ENCODE assay signal across 1 cellular context in genomic region chr2:8633735-8634313, GRCh38.
TF ChIP-seq lines count a peak whose summit lies in the region.

No MANE protein-coding gene starts in this region.

TF ChIP-seq in A549, 52 proteins besides CTCF, POLR2A, EP300 and RAD21 (continued from another document):
- TF ChIP-seq, protein P1, sequence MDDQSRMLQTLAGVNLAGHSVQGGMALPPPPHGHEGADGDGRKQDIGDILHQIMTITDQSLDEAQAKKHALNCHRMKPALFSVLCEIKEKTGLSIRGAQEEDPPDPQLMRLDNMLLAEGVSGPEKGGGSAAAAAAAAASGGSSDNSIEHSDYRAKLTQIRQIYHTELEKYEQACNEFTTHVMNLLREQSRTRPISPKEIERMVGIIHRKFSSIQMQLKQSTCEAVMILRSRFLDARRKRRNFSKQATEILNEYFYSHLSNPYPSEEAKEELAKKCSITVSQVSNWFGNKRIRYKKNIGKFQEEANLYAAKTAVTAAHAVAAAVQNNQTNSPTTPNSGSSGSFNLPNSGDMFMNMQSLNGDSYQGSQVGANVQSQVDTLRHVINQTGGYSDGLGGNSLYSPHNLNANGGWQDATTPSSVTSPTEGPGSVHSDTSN (IDR thresholded peaks at IDR 0.05), result peak; percentile 78; the same call in 1 of the 2 replicates
- TF ChIP-seq POLR2AphosphoS2 (conservative IDR thresholded peaks at IDR 0.05; ENCODE audit: low read length) (no peak), RCOR1 (IDR thresholded peaks at IDR 0.05; ENCODE audit: low read depth, low read length) (no peak), CEBPB (IDR thresholded peaks at IDR 0.05) (peak; percentile 49 to 84; a peak in 3 of 4 replicates), HOXB13 (CRISPR knock-in tag; IDR thresholded peaks at IDR 0.05; ENCODE audit: low read depth) (no peak), EHMT2 (IDR thresholded peaks at IDR 0.05; ENCODE audit: low read depth) (no peak), TFCP2L1 (CRISPR knock-in tag; IDR thresholded peaks at IDR 0.05) (no peak), RARB (CRISPR knock-in tag; IDR thresholded peaks at IDR 0.05) (no peak), ESRRA (IDR thresholded peaks at IDR 0.05; ENCODE audit: borderline replicate concordance, low read length) (no peak), ELK1 (IDR thresholded peaks at IDR 0.05; ENCODE audit: low read depth, low read length) (no peak), ZNF302 (CRISPR knock-in tag; IDR thresholded peaks at IDR 0.05) (no peak), KDM1A (IDR thresholded peaks at IDR 0.05; ENCODE audit: low read depth) (no peak), ATOH8 (CRISPR knock-in tag; IDR thresholded peaks at IDR 0.05; ENCODE audit: low read depth) (no peak), MYC (IDR thresholded peaks at IDR 0.05; ENCODE audit: borderline replicate concordance, low read length) (peak; percentile 39; the same call in 1 of the 2 replicates), NPAS2 (CRISPR knock-in tag; IDR thresholded peaks at IDR 0.05; ENCODE audit: borderline replicate concordance) (no peak), SREBF2 (IDR thresholded peaks at IDR 0.05) (no peak), HOXA7 (CRISPR knock-in tag; IDR thresholded peaks at IDR 0.05) (no peak), RFX5 (IDR thresholded peaks at IDR 0.05) (no peak), ZSCAN20 (CRISPR knock-in tag; IDR thresholded peaks at IDR 0.05) (no peak), BHLHE40 (IDR thresholded peaks at IDR 0.05; ENCODE audit: low read depth, low read length) (peak; percentile 41; the same call in 1 of the 2 replicates), GATA3 (IDR thresholded peaks at IDR 0.05; ENCODE audit: borderline replicate concordance) (peak; percentile 99), JUN (IDR thresholded peaks at IDR 0.05) (peak; percentile 98), ZC3H11A (IDR thresholded peaks at IDR 0.05) (no peak), EHF (CRISPR knock-in tag; IDR thresholded peaks at IDR 0.05) (no peak)
- TF ChIP-seq, protein P2, sequence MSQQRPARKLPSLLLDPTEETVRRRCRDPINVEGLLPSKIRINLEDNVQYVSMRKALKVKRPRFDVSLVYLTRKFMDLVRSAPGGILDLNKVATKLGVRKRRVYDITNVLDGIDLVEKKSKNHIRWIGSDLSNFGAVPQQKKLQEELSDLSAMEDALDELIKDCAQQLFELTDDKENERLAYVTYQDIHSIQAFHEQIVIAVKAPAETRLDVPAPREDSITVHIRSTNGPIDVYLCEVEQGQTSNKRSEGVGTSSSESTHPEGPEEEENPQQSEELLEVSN (IDR thresholded peaks at IDR 0.05; ENCODE audit: borderline replicate concordance, low read depth), result no peak; the same call in 1 of the 2 replicates
- TF ChIP-seq, protein P3, sequence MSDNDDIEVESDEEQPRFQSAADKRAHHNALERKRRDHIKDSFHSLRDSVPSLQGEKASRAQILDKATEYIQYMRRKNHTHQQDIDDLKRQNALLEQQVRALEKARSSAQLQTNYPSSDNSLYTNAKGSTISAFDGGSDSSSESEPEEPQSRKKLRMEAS (IDR thresholded peaks at IDR 0.05), result peak; percentile 97
